Comparison of ENCODE assay signal across 8 cellular contexts in the genomic region with DNA sequence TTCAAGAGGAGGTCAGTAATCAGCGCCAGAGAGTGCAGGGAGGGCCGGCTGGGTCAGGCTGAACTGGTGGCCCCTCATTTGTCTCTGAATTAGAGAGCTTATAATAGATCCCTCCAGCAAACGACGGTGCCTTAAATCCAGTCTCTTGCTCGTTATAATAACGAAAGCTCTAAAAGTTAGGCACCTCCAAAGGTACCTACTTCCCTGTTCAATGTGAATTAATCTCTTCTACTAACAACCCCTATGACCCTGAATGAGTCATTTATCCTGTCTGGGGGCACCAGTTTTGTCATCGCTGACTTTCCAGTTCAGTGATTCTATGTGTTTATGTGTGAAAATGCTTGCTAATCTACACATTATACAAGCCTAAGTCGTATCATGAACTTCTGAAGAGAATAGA. TPM values are rescaled to one million over a fixed set of nuclear protein-coding genes. Genes with fewer than 3 reads are reported as not detected.
DNase-seq lines count a peak whose midpoint lies in the region; ATAC-seq and TF ChIP-seq lines count a peak whose summit lies in the region.

No MANE protein-coding gene starts in this region.

- peaks cover 54% of the 10 kb centered on the region for H3K27me3 Mint-ChIP-seq in endodermal cell (ENCODE audit: insufficient read depth)

- H3K4me3 Mint-ChIP-seq in endodermal cell = peak overlapping the region; percentile 75

- H3K27me3 ChIP-seq in endodermal cell (ENCODE audit: control insufficient read depth, insufficient read depth, low read length, poor library complexity, severe bottlenecking) (peaks cover 36% of the 10 kb centered on the region), parathyroid adenoma (ENCODE audit: control insufficient read depth, insufficient read depth, low read length) (no peaks in the 10 kb centered on the region)

- peaks cover 37% of the 10 kb centered on the region for H3K4me1 Mint-ChIP-seq in endodermal cell

- H3K9me3 Mint-ChIP-seq in endodermal cell = no peaks in the 10 kb centered on the region

- in situ Hi-C loops in GM13976 (cut with MboI; ENCODE audit: low sequenced_read_pairs, unreplicated experiment) = no loop called here

- peak overlapping the region; percentile 4 for H3K4me2 ChIP-seq in parathyroid adenoma (ENCODE audit: low read length)

- H3K4me1 ChIP-seq in endodermal cell (ENCODE audit: control insufficient read depth, insufficient read depth, low read length) (peaks cover 7% of the 10 kb centered on the region), parathyroid adenoma (peaks cover 4% of the 10 kb centered on the region)

- WGBS in endodermal cell (ENCODE audit: insufficient coverage in 1 of 2, insufficient read length in 1 of 2), 2 experiments = 9 to 12% methylated on average over 6 to 8 of the region's 8 CpGs

- H3K79me2 ChIP-seq in parathyroid adenoma = peaks cover 6% of the 10 kb centered on the region

- ATAC-seq in GM19463 (IDR thresholded peaks at IDR 0.05; ENCODE audit: unreplicated experiment) = no peak

- peak overlapping the region; percentile 97 for H2AFZ ChIP-seq in parathyroid adenoma

- no peaks in the 10 kb centered on the region for H3K36me3 Mint-ChIP-seq in endodermal cell (ENCODE audit: low read depth)

- TF ChIP-seq CTCF in GM13976 (IDR thresholded peaks at IDR 0.05; ENCODE audit: borderline replicate concordance, control extremely low read depth, extremely low read depth, insufficient read depth, missing control alignments) = no peak
- TF ChIP-seq CTCF in endodermal cell (conservative IDR thresholded peaks at IDR 0.05) = no peak
- TF ChIP-seq CTCF in parathyroid adenoma (IDR thresholded peaks at IDR 0.05) = no peak

- peak overlapping the region; percentile 80 for H3K4me3 ChIP-seq in endodermal cell (ENCODE audit: low read length)
- peak overlapping the region; percentile 84 for H3K4me3 ChIP-seq in parathyroid adenoma (ENCODE audit: low read depth, low read length)

- H3K27ac ChIP-seq in endodermal cell (ENCODE audit: low read depth, low read length) = no peak overlapping the region
- H3K27ac ChIP-seq in parathyroid adenoma = peak overlapping the region; percentile 94

- H3K27ac Mint-ChIP-seq in endodermal cell = no peak overlapping the region

- H3K9me3 ChIP-seq in endodermal cell (ENCODE audit: control insufficient read depth, low read length) (no peaks in the 10 kb centered on the region), parathyroid adenoma (ENCODE audit: control insufficient read depth, low read length) (no peaks in the 10 kb centered on the region)

- H3K36me3 ChIP-seq in endodermal cell (ENCODE audit: control insufficient read depth, insufficient read depth, low read length) (no peaks in the 10 kb centered on the region), parathyroid adenoma (ENCODE audit: control insufficient read depth, insufficient read depth, low read length) (no peaks in the 10 kb centered on the region)

- peak overlapping the region; percentile 78 for H3K9ac ChIP-seq in endodermal cell (ENCODE audit: extremely low read depth, low read length, poor library complexity, severe bottlenecking)
- no peak overlapping the region for H3K9ac ChIP-seq in parathyroid adenoma

- DNase-seq in GM13976 (ENCODE audit: low spot score) = peak; percentile 26
- peak; percentile 79 for DNase-seq in RKO (ENCODE audit: low spot score)
- peak; percentile 49 for DNase-seq in endodermal cell
- DNase-seq in NCI-H128 (lab: John Stamatoyannopoulos, UW; ENCODE audit: unreplicated experiment) = no peak
- DNase-seq in KG1 (lab: John Stamatoyannopoulos, UW) = no peak
- no peak for DNase-seq in cerebellar nuclear complex (lab: John Stamatoyannopoulos, UW)

RNA-seq across cellular contexts. Expression of gene ZSWIM6, which starts 2.3 kb away (rescaled TPM):
- 10 to 100 TPM; 18.1 to 18.8 TPM for total RNA-seq in endodermal cell
- polyA plus RNA-seq in endodermal cell (2013, experiment 1 of 2) = 30.8 TPM
- 31.4 TPM for polyA plus RNA-seq in endodermal cell (2013, experiment 2 of 2)

Comparison
In these comparisons a context has a peak if more than half of its experiments do, and no peak if none do; other contexts are left out.
1. DNase-seq: peak in GM13976 (single experiment), RKO (single experiment) and endodermal cell (single experiment); none in NCI-H128 (single experiment), KG1 (single experiment) and cerebellar nuclear complex (0 of 2).